In genomic region chr5:155923784-155924183, GRCh38 we compare ENCODE assay signal across 28 cellular contexts.
"Had no signal": no experiment of that assay in that cellular context is flagged by ENCODE, and none has a peak within 500 bp of the region (broad histone marks: within the 10 kb centered on the region; RNA-seq: fewer than 3 reads in every experiment).

No MANE protein-coding gene starts in this region.

- H3K27me3 ChIP-seq: neural progenitor cell, ovary, right lobe of liver, sigmoid colon, stomach, thyroid gland, tibial nerve, upper lobe of left lung, vagina had no signal

- H2AFZ ChIP-seq: neural progenitor cell, parathyroid adenoma had no signal

- H3K4me3 Mint-ChIP-seq: nephron; neural progenitor cell; stimulated activated effector memory CD8-positive, alpha-beta T cell treated with anti-CD3 and anti-CD28 coated beads, Interleukin-12 subunit alpha, Interleukin-12 subunit beta, amount 100 ng/mL, for 72 hours; stimulated activated naive B cell treated with anti-CD40 and anti-IgM and Interleukin-4, amounts not matched to agents 10 μg/mL and 1 μg/mL and 100 μg/mL, for 72 hours; stimulated activated naive CD8-positive, alpha-beta T cell treated with anti-CD3 and anti-CD28 coated beads, Interleukin-15, Interleukin-2, amounts not matched to agents 100 ng/mL and 50 ng/mL, for 24 hours had no signal

- FAIRE-seq: small intestine, urothelium cell line had no signal

- H3K4me1 ChIP-seq: parathyroid adenoma, right lobe of liver, sigmoid colon, stomach, thyroid gland, tibial nerve, upper lobe of left lung, vagina had no signal

- H3K27ac ChIP-seq: neural progenitor cell, ovary, parathyroid adenoma, psoas muscle, right lobe of liver, sigmoid colon, stomach, thoracic aorta, thyroid gland, tibial nerve, upper lobe of left lung, vagina had no signal

- H3K4me3 ChIP-seq: neural progenitor cell, ovary, psoas muscle, right lobe of liver, sigmoid colon, stomach, thoracic aorta, thyroid gland, tibial nerve, upper lobe of left lung, vagina had no signal

- H3K27me3 Mint-ChIP-seq: stimulated activated naive B cell treated with anti-CD40 and anti-IgM and Interleukin-4, amounts not matched to agents 10 μg/mL and 1 μg/mL and 100 μg/mL, for 72 hours had no signal

- H3K36me3 Mint-ChIP-seq: neural progenitor cell; stimulated activated effector memory CD8-positive, alpha-beta T cell treated with anti-CD3 and anti-CD28 coated beads, Interleukin-12 subunit alpha, Interleukin-12 subunit beta, amount 100 ng/mL, for 72 hours; stimulated activated naive B cell treated with anti-CD40 and anti-IgM and Interleukin-4, amounts not matched to agents 10 μg/mL and 1 μg/mL and 100 μg/mL, for 72 hours had no signal

- H3K4me1 Mint-ChIP-seq: neural progenitor cell; stimulated activated effector memory CD8-positive, alpha-beta T cell treated with anti-CD3 and anti-CD28 coated beads, Interleukin-12 subunit alpha, Interleukin-12 subunit beta, amount 100 ng/mL, for 72 hours; stimulated activated naive B cell treated with anti-CD40 and anti-IgM and Interleukin-4, amounts not matched to agents 10 μg/mL and 1 μg/mL and 100 μg/mL, for 72 hours had no signal

- H3K36me3 ChIP-seq: neural progenitor cell, ovary, right lobe of liver, sigmoid colon, stomach, thoracic aorta, thyroid gland, tibial nerve, upper lobe of left lung, vagina had no signal

- DNase-seq: occipital lobe; ovary; posterior cingulate gyrus; psoas muscle; right cardiac atrium; right lobe of liver; sigmoid colon; small intestine; stimulated activated CD4-positive, alpha-beta T cell treated with anti-CD3 and anti-CD28 coated beads, Interleukin-15, amount 100 ng/mL, for 24 hours; stimulated activated CD4-positive, alpha-beta T cell treated with anti-CD3 and anti-CD28 coated beads, Interleukin-2, amount 100 ng/mL, for 24 hours; stimulated activated CD4-positive, alpha-beta T cell treated with anti-CD3 and anti-CD28 coated beads, Interleukin-2, amount 100 ng/mL, for 48 hours; stimulated activated CD4-positive, alpha-beta T cell treated with anti-CD3 and anti-CD28 coated beads, Interleukin-4, amount 100 ng/mL, for 24 hours; stimulated activated naive B cell treated with anti-CD40 and anti-IgM and Interleukin-4, amounts not matched to agents 10 μg/mL and 1 μg/mL and 100 μg/mL, for 72 hours; stimulated activated naive CD4-positive, alpha-beta T cell treated with Interleukin-2 at 50 U/mL for 16 hours; stomach; thyroid gland; trophoblast cell; upper lobe of left lung had no signal

- H3K27ac Mint-ChIP-seq: nephron; neural progenitor cell; progenitor cell of endocrine pancreas; stimulated activated effector memory CD8-positive, alpha-beta T cell treated with anti-CD3 and anti-CD28 coated beads, Interleukin-12 subunit alpha, Interleukin-12 subunit beta, amount 100 ng/mL, for 72 hours; stimulated activated naive B cell treated with anti-CD40 and anti-IgM and Interleukin-4, amounts not matched to agents 10 μg/mL and 1 μg/mL and 100 μg/mL, for 72 hours; stimulated activated naive CD8-positive, alpha-beta T cell treated with anti-CD3 and anti-CD28 coated beads, Interleukin-15, Interleukin-2, amounts not matched to agents 100 ng/mL and 50 ng/mL, for 24 hours had no signal

- ATAC-seq: psoas muscle; right cardiac atrium; right lobe of liver; stimulated activated effector memory CD8-positive, alpha-beta T cell treated with anti-CD3 and anti-CD28 coated beads, Interleukin-12 subunit alpha, Interleukin-12 subunit beta, amount 100 ng/mL, for 72 hours; stimulated activated naive B cell treated with anti-CD40 and anti-IgM and Interleukin-4, amounts not matched to agents 10 μg/mL and 1 μg/mL and 100 μg/mL, for 72 hours had no signal

- H3K9me3 Mint-ChIP-seq: nephron; neural progenitor cell; stimulated activated effector memory CD8-positive, alpha-beta T cell treated with anti-CD3 and anti-CD28 coated beads, Interleukin-12 subunit alpha, Interleukin-12 subunit beta, amount 100 ng/mL, for 72 hours; stimulated activated naive CD8-positive, alpha-beta T cell treated with anti-CD3 and anti-CD28 coated beads, Interleukin-15, Interleukin-2, amounts not matched to agents 100 ng/mL and 50 ng/mL, for 24 hours had no signal
